In the genomic region with DNA sequence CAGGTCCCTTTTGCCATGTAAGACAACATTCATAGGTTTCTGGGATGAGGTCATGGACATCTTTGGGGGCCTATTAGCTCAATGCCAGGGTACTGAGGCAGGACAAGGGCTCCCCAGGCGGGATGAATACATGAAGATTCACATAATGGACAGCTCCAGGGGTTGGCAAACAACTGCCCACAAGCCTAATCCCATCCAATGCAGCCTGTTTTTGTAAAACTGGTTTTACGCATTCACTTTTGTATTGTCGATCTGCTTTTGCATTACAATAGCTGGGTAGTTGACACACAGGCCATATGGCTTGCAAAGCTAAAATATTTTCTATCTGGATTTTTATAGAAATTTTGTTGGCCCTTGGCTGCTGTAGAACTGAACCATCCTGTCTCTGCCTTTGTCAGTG, we compare ENCODE assay signal across 27 cellular contexts.
"Had no signal": no experiment of that assay in that cellular context is flagged by ENCODE, and none has a peak within 500 bp of the region (broad histone marks: within the 10 kb centered on the region; RNA-seq: fewer than 3 reads in every experiment).

No MANE protein-coding gene starts in this region.

- H2AFZ ChIP-seq: hepatocyte had no signal

- H3K36me3 ChIP-seq: esophagus muscularis mucosa, gastroesophageal sphincter, heart left ventricle, prostate gland, right atrium auricular region, thyroid gland, vagina had no signal

- H3K4me3 ChIP-seq: dorsolateral prefrontal cortex, esophagus muscularis mucosa, gastroesophageal sphincter, heart left ventricle, hepatocyte, lung, prostate gland, right atrium auricular region, smooth muscle cell, thyroid gland, vagina had no signal

- H3K4me2 ChIP-seq: hepatocyte, smooth muscle cell had no signal

- H3K4me1 Mint-ChIP-seq: memory B cell; naive thymus-derived CD4-positive, alpha-beta T cell; nephron had no signal

- H3K27ac Mint-ChIP-seq: memory B cell; naive thymus-derived CD4-positive, alpha-beta T cell; nephron had no signal

- H3K79me2 ChIP-seq: hepatocyte had no signal

- ATAC-seq: foreskin keratinocyte; gastroesophageal sphincter; heart left ventricle; left lobe of liver; naive thymus-derived CD4-positive, alpha-beta T cell; sciatic nerve; stimulated activated naive CD8-positive, alpha-beta T cell treated with anti-CD3 and anti-CD28 coated beads, Interleukin-15, amount 100 ng/mL, for 72 hours had no signal

- H3K27me3 ChIP-seq: esophagus muscularis mucosa, foreskin keratinocyte, gastroesophageal sphincter, heart left ventricle, hepatocyte, right atrium auricular region, thyroid gland, vagina had no signal

- H3K27ac ChIP-seq: dorsolateral prefrontal cortex, esophagus muscularis mucosa, foreskin keratinocyte, gastroesophageal sphincter, heart left ventricle, hepatocyte, prostate gland, vagina had no signal

- H3K9me3 Mint-ChIP-seq: memory B cell; nephron; stimulated activated naive CD8-positive, alpha-beta T cell treated with anti-CD3 and anti-CD28 coated beads, Interleukin-15, amount 100 ng/mL, for 72 hours had no signal

- H3K9me3 ChIP-seq: esophagus muscularis mucosa, gastroesophageal sphincter, heart left ventricle, prostate gland, right atrium auricular region, thyroid gland, vagina had no signal

- H3K4me1 ChIP-seq: foreskin keratinocyte, gastroesophageal sphincter, prostate gland had no signal

- H3K36me3 Mint-ChIP-seq: memory B cell; naive thymus-derived CD4-positive, alpha-beta T cell had no signal

- H3K4me3 Mint-ChIP-seq: memory B cell; naive thymus-derived CD4-positive, alpha-beta T cell; nephron; stimulated activated naive CD8-positive, alpha-beta T cell treated with anti-CD3 and anti-CD28 coated beads, Interleukin-15, amount 100 ng/mL, for 72 hours had no signal

- DNase-seq: dorsolateral prefrontal cortex; effector CD4-positive, alpha-beta T cell; foreskin keratinocyte; heart left ventricle; kidney; midbrain; naive thymus-derived CD4-positive, alpha-beta T cell; nucleus accumbens; stimulated activated CD4-positive, alpha-beta T cell treated with anti-CD3 and anti-CD28 coated beads, Interleukin-12 subunit alpha, Interleukin-12 subunit beta, amount 100 ng/mL, for 4 hours; stimulated activated CD4-positive, alpha-beta T cell treated with anti-CD3 and anti-CD28 coated beads, Interleukin-1b, Interleukin-23, amount 100 ng/mL, for 48 hours; stimulated activated CD4-positive, alpha-beta T cell treated with anti-CD3 and anti-CD28 coated beads, Interleukin-4, amount 100 ng/mL, for 1 hour; stimulated activated naive CD4-positive, alpha-beta T cell; stimulated activated naive CD8-positive, alpha-beta T cell treated with anti-CD3 and anti-CD28 coated beads, Interleukin-15, amount 100 ng/mL, for 72 hours; thyroid gland; trophoblast cell had no signal
